4 cellular contexts compared by ENCODE assay signal in genomic region chr17:21350495-21350894, GRCh38. TPM values are rescaled to one million over a fixed set of nuclear protein-coding genes. Genes with fewer than 3 reads are reported as not detected.
"Had no signal": no experiment of that assay in that cellular context is flagged by ENCODE, and none has a peak within 500 bp of the region (broad histone marks: within the 10 kb centered on the region; RNA-seq: fewer than 3 reads in every experiment).

No MANE protein-coding gene starts in this region.

RNA-seq across cellular contexts. Expression of gene KCNJ12, which starts 25.7 kb away (rescaled TPM):
- total RNA-seq: activated CD4-positive, alpha-beta memory T cell treated with anti-CD3 and anti-CD28 coated beads, Interleukin-2, amount 10 ng/mL, durations not matched to agents 7 days and 5 days; activated CD8-positive, alpha-beta memory T cell treated with anti-CD3 and anti-CD28 coated beads, Interleukin-2, amount 10 ng/mL, durations not matched to agents 7 days and 5 days; T-helper 1 cell treated with Interleukin-12 subunit alpha and Interleukin-12 subunit beta and Interleukin-4 antibody, amounts not matched to agents 30 ng/mL and 1 ng/mL, for 36 hours; T-helper 2 cell treated with Interferon-gamma antibody and Interleukin-4, amounts not matched to agents 100 ng/mL and 5 ng/mL, for 36 hours had no signal
